Comparison of ENCODE assay signal across 22 cellular contexts in the genomic region with DNA sequence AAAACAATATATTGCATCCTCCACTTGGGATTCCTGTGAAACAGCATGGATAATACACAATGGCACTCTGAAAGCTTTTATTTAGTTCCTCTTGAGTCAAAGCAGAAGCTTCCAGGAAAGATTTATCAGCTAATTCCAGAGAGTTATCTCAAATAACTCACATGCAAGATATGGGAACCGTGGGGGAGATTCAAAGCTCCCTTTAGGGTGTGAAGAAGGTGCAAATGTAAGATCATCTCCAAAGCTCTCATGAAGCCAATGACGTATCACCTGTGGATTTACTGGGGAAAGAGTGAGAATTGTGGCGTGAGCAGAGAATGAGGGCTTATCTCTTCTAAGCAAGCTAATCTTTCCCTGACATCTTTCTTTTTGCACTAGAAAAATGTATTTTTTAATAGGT.
"Had no signal": no experiment of that assay in that cellular context is flagged by ENCODE, and none has a peak within 500 bp of the region (broad histone marks: within the 10 kb centered on the region; RNA-seq: fewer than 3 reads in every experiment).

No MANE protein-coding gene starts in this region.

- H3K27ac ChIP-seq: KMS-11 had no signal

- ATAC-seq: activated CD8-positive, alpha-beta memory T cell treated with anti-CD3 and anti-CD28 coated beads, Interleukin-2, amount 10 ng/mL, durations not matched to agents 7 days and 5 days; activated naive CD4-positive, alpha-beta T cell treated with anti-CD3 and anti-CD28 coated beads, Interleukin-2, amount 50 U/mL, for 72 hours; activated naive CD8-positive, alpha-beta T cell treated with anti-CD3 and anti-CD28 coated beads, Interleukin-2, amount 50 U/mL, for 24 hours; T-helper 17 cell; WTC11 had no signal

- DNase-seq: activated CD4-positive, alpha-beta T cell treated with anti-CD3 and anti-CD28 coated beads for 48 hours; activated CD4-positive, alpha-beta T cell treated with anti-CD3 and anti-CD28 coated beads, Interleukin-2, amount 50 U/mL, for 48 hours; activated CD4-positive, CD25-positive, alpha-beta regulatory T cell treated with anti-CD3 and anti-CD28 coated beads, Interleukin-2, amount 50 U/mL, for 72 hours; activated CD8-positive, alpha-beta memory T cell treated with anti-CD3 and anti-CD28 coated beads, Interleukin-2, amount 10 ng/mL, durations not matched to agents 7 days and 5 days; activated effector memory CD4-positive, alpha-beta T cell treated with Interleukin-2 at 50 U/mL for 16 hours; activated naive CD4-positive, alpha-beta T cell; activated naive CD8-positive, alpha-beta T cell treated with anti-CD3 and anti-CD28 coated beads, Interleukin-2, amount 50 U/mL, for 24 hours; activated T-cell treated with anti-CD3 and anti-CD28 coated beads, Interleukin-2, amount 50 U/mL, for 24 hours; amygdala; NCI-H1092; NCI-H1417; NCI-H1930; NCI-H2171; NCI-H2227 treated with DMSO at 0.1 percent for 48 hours; NCI-H526 treated with DMSO at 0.1 percent for 48 hours; NCI-H82; SIG-M5; T-helper 17 cell; T1000 had no signal
